17 cellular contexts compared by ENCODE assay signal in genomic region chr3:177609613-177610012, GRCh38.
A peak's percentile ranks its signal among the peaks of the same experiment; 100 is the strongest.
DNase-seq lines count a peak whose midpoint lies in the region; ATAC-seq, FAIRE-seq and TF ChIP-seq lines count a peak whose summit lies in the region.
"Had no signal": no experiment of that assay in that cellular context is flagged by ENCODE, and none has a peak within 500 bp of the region (broad histone marks: within the 10 kb centered on the region; RNA-seq: fewer than 3 reads in every experiment).

No MANE protein-coding gene starts in this region.

- H2AK5ac ChIP-seq in H1 (ENCODE audit: low read depth, low read length) = peak overlapping the region; percentile 33; the same call in 1 of the 2 replicates

- DNase-seq in H1 (ENCODE audit: low read depth in 1 of 2, low spot score in 2 of 2) = no peak
- no peak for DNase-seq in right lobe of liver
- DNase-seq in small intestine = peak; percentile 44
- DNase-seq in NCI-H69 (lab: John Stamatoyannopoulos, UW) = no peak
- no peak for DNase-seq in nucleus accumbens (lab: John Stamatoyannopoulos, UW)
- no peak for DNase-seq in epidermal melanocyte (ENCODE audit: insufficient read length, low spot score)
- DNase-seq: CD8-positive, alpha-beta T cell; COR-L47; DND-41; GDM1; KG1 had no signal

- TF ChIP-seq EP300 in H1 (IDR thresholded peaks at IDR 0.05; ENCODE audit: borderline replicate concordance in 1 of 2, low read depth in 2 of 2, low read length in 2 of 2) = no peak

- no peak overlapping the region for H3K4ac ChIP-seq in H1 (replicated peaks; ENCODE audit: insufficient read length, low read depth, low read length)

- H3K4me1 ChIP-seq in HUES48 (ENCODE audit: control insufficient read depth, insufficient read depth, low read length) (peaks cover 36% of the 10 kb centered on the region), H1 (replicated peaks in 1 of 4; ENCODE audit: control insufficient read depth in 3 of 4, insufficient read depth in 4 of 4, low read length in 3 of 4) (peaks cover 0 to 10% (median 7%) of the 10 kb centered on the region in 4 experiments; a peak in 5 of 7 replicates), right lobe of liver (peaks cover 0 to 61% (median 21%) of the 10 kb centered on the region in 4 donors), small intestine (ENCODE audit: control insufficient read depth in 2 of 2, insufficient read depth in 1 of 2, low read depth in 1 of 2, low read length in 1 of 2) (peaks cover 0 to 6% of the 10 kb centered on the region in 2 donors)

- no peaks in the 10 kb centered on the region for H4K20me1 ChIP-seq in H1 (replicated peaks in 1 of 2; ENCODE audit: control insufficient read depth in 1 of 2, insufficient read depth in 2 of 2, low read length in 2 of 2)

- H3K79me2 ChIP-seq in H1 (ENCODE audit: control insufficient read depth in 1 of 2, insufficient read depth in 2 of 2, low read length in 2 of 2) = no peaks in the 10 kb centered on the region

- H3K9ac ChIP-seq in HUES48 (ENCODE audit: low read depth, low read length) = no peak overlapping the region
- no peak overlapping the region for H3K9ac ChIP-seq in H1 (replicated peaks in 1 of 4; ENCODE audit: extremely low read depth in 1 of 4, low read depth in 3 of 4, low read length in 3 of 4)

- TF ChIP-seq POLR2A in H1 (IDR thresholded peaks at IDR 0.05; ENCODE audit: control extremely low read depth in 1 of 2, low read depth in 2 of 2, low read length in 2 of 2) = no peak
- TF ChIP-seq POLR2A in right lobe of liver (IDR thresholded peaks at IDR 0.05) = no peak

- H3K27me3 ChIP-seq in HUES48 (ENCODE audit: control insufficient read depth, insufficient read depth, low read length) (no peaks in the 10 kb centered on the region), H1 (replicated peaks in 1 of 4; ENCODE audit: control insufficient read depth in 3 of 4, extremely low read depth in 1 of 4, insufficient read depth in 3 of 4, low read length in 3 of 4) (no peaks in the 10 kb centered on the region), right lobe of liver (no peaks in the 10 kb centered on the region), small intestine (ENCODE audit: control insufficient read depth in 2 of 2, insufficient read depth in 2 of 2, low read length in 2 of 2) (no peaks in the 10 kb centered on the region)

- no peak overlapping the region for H3K23ac ChIP-seq in H1 (ENCODE audit: insufficient read length)

- no peak overlapping the region for H3K14ac ChIP-seq in H1 (ENCODE audit: insufficient read length)

- no peak for TF ChIP-seq CTCF in H1 (IDR thresholded peaks at IDR 0.05; ENCODE audit: control extremely low read depth in 1 of 3, insufficient read depth in 1 of 3, low read depth in 1 of 3, low read length in 3 of 3)
- no peak for TF ChIP-seq CTCF in right lobe of liver (IDR thresholded peaks at IDR 0.05)

- CTCF ChIA-PET in H1 (lab: Charles Lee; ENCODE audit: partially characterized antibody) = no interaction called here

- H2BK20ac ChIP-seq in H1 (ENCODE audit: low read length) = peak overlapping the region; percentile 53; the same call in 1 of the 2 replicates

- no peak overlapping the region for H3K18ac ChIP-seq in H1 (ENCODE audit: extremely low read depth, low read length)

- no peaks in the 10 kb centered on the region for H3K9me3 ChIP-seq in HUES48 (ENCODE audit: control insufficient read depth, insufficient read depth, low read length)
- no peaks in the 10 kb centered on the region for H3K9me3 ChIP-seq in H1 (ENCODE audit: insufficient read depth in 2 of 2, low read depth in 1 of 2, low read length in 1 of 2)
- H3K9me3 ChIP-seq in right lobe of liver = no peaks in the 10 kb centered on the region
- H3K9me3 ChIP-seq in small intestine (ENCODE audit: control insufficient read depth, low read depth) = no peaks in the 10 kb centered on the region

- peak overlapping the region; percentile 67; the same call in 1 of the 2 replicates for H2BK5ac ChIP-seq in H1 (ENCODE audit: low read depth, low read length)

- H3K79me1 ChIP-seq in H1 (ENCODE audit: low read depth, low read length) = no peaks in the 10 kb centered on the region

- H2BK120ac ChIP-seq in H1 (replicated peaks; ENCODE audit: low read depth, low read length) = no peak overlapping the region

- H2AFZ ChIP-seq in H1 (ENCODE audit: low read length) = no peak overlapping the region

- ATAC-seq in right lobe of liver (peak in 3 of 4 donors; percentile 2 to 45 (median 42)), HG03095 (IDR thresholded peaks at IDR 0.05; ENCODE audit: unreplicated experiment) (no peak)
- ATAC-seq: CD8-positive, alpha-beta T cell had no signal

- H3K27ac ChIP-seq in HUES48 (ENCODE audit: low read depth, low read length) (peak overlapping the region; percentile 80), H1 (ENCODE audit: low read depth, low read length) (no peak overlapping the region), right lobe of liver (no peak overlapping the region), small intestine (ENCODE audit: low read depth in 1 of 2, low read length in 1 of 2) (no peak overlapping the region)

- no peak overlapping the region for H4K5ac ChIP-seq in H1 (ENCODE audit: insufficient read length, low read depth, low read length)

- H3K23me2 ChIP-seq in H1 (ENCODE audit: low read depth, low read length) = no peaks in the 10 kb centered on the region

- peak overlapping the region; percentile 94; the same call in 1 of the 2 replicates for H2BK12ac ChIP-seq in H1 (ENCODE audit: low read depth, low read length)

- H3K4me3 ChIP-seq in HUES48 (ENCODE audit: low read depth, low read length) = no peak overlapping the region
- H3K4me3 ChIP-seq in H1 (ENCODE audit: extremely low read depth in 1 of 4, insufficient read depth in 2 of 4, low read depth in 3 of 4, low read length in 4 of 4) = no peak overlapping the region
- no peak overlapping the region for H3K4me3 ChIP-seq in right lobe of liver
- no peak overlapping the region for H3K4me3 ChIP-seq in small intestine (ENCODE audit: low read depth in 1 of 2, low read length in 2 of 2)

- FAIRE-seq in H1 (lab: Jason Lieb, UNC) (no peak), small intestine (lab: Jason Lieb, UNC) (no peak)
- FAIRE-seq: A204.1, GM12892, GM19239, H54 had no signal

- H4K8ac ChIP-seq in H1 (ENCODE audit: extremely low read depth, insufficient read depth, low read length) = no peak overlapping the region

- no peak overlapping the region for H2BK15ac ChIP-seq in H1 (ENCODE audit: low read length)

- H3K36me3 ChIP-seq in HUES48 (ENCODE audit: control insufficient read depth, insufficient read depth, low read length) = no peaks in the 10 kb centered on the region
- no peaks in the 10 kb centered on the region for H3K36me3 ChIP-seq in H1 (ENCODE audit: control insufficient read depth in 2 of 4, insufficient read depth in 4 of 4, low read length in 3 of 4)
- H3K36me3 ChIP-seq in right lobe of liver = no peaks in the 10 kb centered on the region
- H3K36me3 ChIP-seq in small intestine (ENCODE audit: control insufficient read depth in 2 of 2, insufficient read depth in 2 of 2, low read length in 2 of 2) = no peaks in the 10 kb centered on the region

- intact Hi-C loops in right lobe of liver (cut with DNase I) = no loop called here

- peak overlapping the region; percentile 3 for H4K91ac ChIP-seq in H1 (replicated peaks; ENCODE audit: insufficient read length, low read length)

- POLR2A ChIA-PET in H1 (lab: Charles Lee; ENCODE audit: partially characterized antibody) = interaction anchor here (2.1 kb wide), 1 partner anchor 250 kb away, joined by 6 read pairs; no protein-coding TSS in a partner anchor

- no peak overlapping the region for H3K4me2 ChIP-seq in H1 (ENCODE audit: insufficient read depth in 1 of 2, low read depth in 2 of 2, low read length in 2 of 2)

- H3K56ac ChIP-seq in H1 (replicated peaks; ENCODE audit: insufficient read length, low read depth, low read length) = no peak overlapping the region

- TF ChIP-seq RAD21 in H1 (IDR thresholded peaks at IDR 0.05 in 1 of 2, conservative IDR thresholded peaks at IDR 0.05 in 1 of 2; ENCODE audit: low read depth in 2 of 2, low read length in 2 of 2) = no peak

TF ChIP-seq in H1, 55 proteins besides CTCF, POLR2A, EP300 and RAD21 (continues in another document):
- TF ChIP-seq BRCA1 (IDR thresholded peaks at IDR 0.05; ENCODE audit: low read depth, low read length) = no peak
- TF ChIP-seq GABPA (IDR thresholded peaks at IDR 0.05; ENCODE audit: borderline replicate concordance, insufficient read depth, low read length) = no peak
- no peak for TF ChIP-seq RFX5 (IDR thresholded peaks at IDR 0.05; ENCODE audit: borderline replicate concordance, low read depth, low read length)
- TF ChIP-seq JUND (IDR thresholded peaks at IDR 0.05; ENCODE audit: low read length) = no peak
- TF ChIP-seq MAFK (IDR thresholded peaks at IDR 0.05; ENCODE audit: low read depth, low read length) = no peak
- no peak for TF ChIP-seq SRF (IDR thresholded peaks at IDR 0.05; ENCODE audit: low read depth, low read length)
- TF ChIP-seq BACH1 (IDR thresholded peaks at IDR 0.05; ENCODE audit: low read length) = no peak
- no peak for TF ChIP-seq TAF1 (IDR thresholded peaks at IDR 0.05; ENCODE audit: low read depth, low read length)
